Comparison of ENCODE assay signal across 8 cellular contexts in the genomic region with DNA sequence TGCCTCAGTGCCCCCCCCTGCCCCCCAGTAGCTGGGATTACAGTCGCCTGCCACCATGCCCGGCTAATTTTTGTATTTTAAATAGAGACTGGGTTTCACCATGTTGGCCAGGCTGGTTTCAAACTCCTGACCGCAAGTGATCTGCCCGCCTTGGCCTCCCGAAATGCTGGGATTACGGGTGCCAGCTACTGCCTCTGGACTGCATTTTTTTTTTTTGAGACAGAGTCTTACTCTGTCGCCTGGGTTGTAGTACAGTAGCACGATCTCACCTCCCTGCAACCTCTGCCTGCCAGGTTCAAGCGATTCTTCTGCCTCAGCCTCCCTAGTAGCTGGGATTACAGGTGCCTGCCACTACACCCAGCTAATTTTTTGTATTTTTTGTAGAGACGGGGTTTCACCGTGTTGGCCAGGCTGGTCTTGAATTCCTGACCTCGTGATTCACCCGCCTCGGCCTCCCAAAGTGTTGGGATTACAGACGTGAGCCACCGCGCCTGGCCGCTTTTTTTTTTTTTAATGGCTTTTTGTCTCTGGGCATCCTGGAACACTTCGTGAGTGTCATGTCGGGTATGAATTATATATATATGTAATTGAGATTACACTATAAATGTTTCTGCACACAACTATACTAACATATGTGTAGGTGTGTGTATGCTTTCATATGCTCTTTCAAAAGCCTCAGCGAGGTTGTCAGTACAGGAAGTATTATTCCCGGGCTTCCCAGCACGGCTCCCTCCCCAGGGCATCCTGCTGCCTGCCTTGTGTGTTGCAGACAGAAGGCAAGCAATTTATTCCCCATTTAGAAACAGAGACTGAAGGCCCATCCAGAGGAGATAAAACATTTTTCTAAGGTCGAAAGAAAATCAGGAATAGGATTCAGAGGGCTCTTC. TPM values are rescaled to one million over a fixed set of nuclear protein-coding genes. Genes with fewer than 3 reads are reported as not detected.
DNase-seq lines count a peak whose midpoint lies in the region; ATAC-seq, FAIRE-seq and TF ChIP-seq lines count a peak whose summit lies in the region.
"Not testable (repeated sequence)": the region's sequence is repeated elsewhere in the genome, so short reads cannot be mapped to it uniquely, and the experiment has no call there.

No MANE protein-coding gene starts in this region.

- H2BK12ac ChIP-seq in H1 (ENCODE audit: low read depth, low read length), result not testable (repeated sequence)

- H3K18ac ChIP-seq in H1 (ENCODE audit: extremely low read depth, low read length), result peak overlapping the region; percentile 7; the same call in 1 of the 2 replicates

- not testable (repeated sequence) for TF ChIP-seq EP300 in H1 (IDR thresholded peaks at IDR 0.05; ENCODE audit: borderline replicate concordance in 1 of 2, low read depth in 2 of 2, low read length in 2 of 2)

- not testable (repeated sequence) for H4K8ac ChIP-seq in H1 (ENCODE audit: extremely low read depth, insufficient read depth, low read length)

- not testable (repeated sequence) for H3K9me2 ChIP-seq in hepatocyte (replicated peaks; ENCODE audit: insufficient read depth)

- not testable (repeated sequence) for H4K20me1 ChIP-seq in H1 (replicated peaks in 1 of 2; ENCODE audit: control insufficient read depth in 1 of 2, insufficient read depth in 2 of 2, low read length in 2 of 2); neural progenitor cell (ENCODE audit: low read depth)
- peaks cover 14% of the 10 kb centered on the region for H4K20me1 ChIP-seq in hepatocyte (ENCODE audit: insufficient read depth, poor library complexity, severe bottlenecking)

- not testable (repeated sequence) for H3K9me3 Mint-ChIP-seq in activated naive CD8-positive, alpha-beta T cell treated with anti-CD3 and anti-CD28 coated beads, Interleukin-2, amount 50 U/mL, for 24 hours; neural progenitor cell

- not testable (repeated sequence) for H2AFZ ChIP-seq in H1 (ENCODE audit: low read length); hepatocyte; neural progenitor cell (replicated peaks)

- not testable (repeated sequence) for H3K56ac ChIP-seq in H1 (replicated peaks; ENCODE audit: insufficient read length, low read depth, low read length)

- TF ChIP-seq POLR2A in H1 (IDR thresholded peaks at IDR 0.05; ENCODE audit: control extremely low read depth in 1 of 2, low read depth in 2 of 2, low read length in 2 of 2); vagina (IDR thresholded peaks at IDR 0.05): not testable (repeated sequence)

- H3K4me3 Mint-ChIP-seq in activated naive CD8-positive, alpha-beta T cell treated with anti-CD3 and anti-CD28 coated beads, Interleukin-2, amount 50 U/mL, for 24 hours; neural progenitor cell: not testable (repeated sequence)

- not testable (repeated sequence) for H3K4ac ChIP-seq in H1 (replicated peaks; ENCODE audit: insufficient read length, low read depth, low read length)

- H3K79me2 ChIP-seq in H1 (ENCODE audit: control insufficient read depth in 1 of 2, insufficient read depth in 2 of 2, low read length in 2 of 2) (peaks cover 38 to 86% of the 10 kb centered on the region in 2 experiments), hepatocyte (peaks cover 90% of the 10 kb centered on the region), neural progenitor cell (ENCODE audit: low read depth) (peaks cover 83% of the 10 kb centered on the region)

- peak overlapping the region; percentile 97 for H4K5ac ChIP-seq in H1 (ENCODE audit: insufficient read length, low read depth, low read length)

- peaks cover 74% of the 10 kb centered on the region for H3K4me1 Mint-ChIP-seq in activated naive CD8-positive, alpha-beta T cell treated with anti-CD3 and anti-CD28 coated beads, Interleukin-2, amount 50 U/mL, for 24 hours
- peaks cover 46% of the 10 kb centered on the region for H3K4me1 Mint-ChIP-seq in neural progenitor cell

- H3K27ac ChIP-seq in SJSA1, neural progenitor cell: not testable (repeated sequence)
- H3K27ac ChIP-seq in H1 (ENCODE audit: low read depth, low read length) (peak overlapping the region; percentile 71; the same call in 1 of the 2 replicates), hepatocyte (peak overlapping the region; percentile 10), vagina (peak overlapping the region; percentile 4)

- peak overlapping the region; percentile 45 for H4K91ac ChIP-seq in H1 (replicated peaks; ENCODE audit: insufficient read length, low read length)

- H3K4me3 ChIP-seq in SJSA1, hepatocyte, vagina: not testable (repeated sequence)
- H3K4me3 ChIP-seq in H1 (ENCODE audit: extremely low read depth in 1 of 4, insufficient read depth in 2 of 4, low read depth in 3 of 4, low read length in 4 of 4), result peak overlapping the region in 1 of 4 experiments; percentile 25; a peak in 2 of 8 replicates
- H3K4me3 ChIP-seq in neural progenitor cell, result peak overlapping the region; percentile 7

- not testable (repeated sequence) for H2BK120ac ChIP-seq in H1 (replicated peaks; ENCODE audit: low read depth, low read length)

- H3K9ac ChIP-seq in H1 (replicated peaks in 1 of 4; ENCODE audit: extremely low read depth in 1 of 4, low read depth in 3 of 4, low read length in 3 of 4); neural progenitor cell: not testable (repeated sequence)

- peak; percentile 58 for DNase-seq in Daoy (ENCODE audit: low read depth)
- peak; percentile 65 for DNase-seq in NCI-H146 (lab: John Stamatoyannopoulos, UW)
- DNase-seq in SJSA1 (ENCODE audit: low read depth in 1 of 2, low spot score in 2 of 2), result peak; percentile 31 to 53
- not testable (repeated sequence) for DNase-seq in activated naive CD8-positive, alpha-beta T cell treated with anti-CD3 and anti-CD28 coated beads, Interleukin-2, amount 50 U/mL, for 24 hours; H1 (ENCODE audit: low read depth in 1 of 2, low spot score in 2 of 2); hepatocyte (ENCODE audit: low spot score); vagina (ENCODE audit: extremely low spot score in 2 of 2)
- peak; percentile 61 for DNase-seq in neural progenitor cell (ENCODE audit: low spot score)

- not testable (repeated sequence) for H2BK15ac ChIP-seq in H1 (ENCODE audit: low read length)

- not testable (repeated sequence) for H2BK20ac ChIP-seq in H1 (ENCODE audit: low read length)

- H3K79me1 ChIP-seq in H1 (ENCODE audit: low read depth, low read length), result peaks cover 10% of the 10 kb centered on the region; the same call in 1 of the 2 replicates

- not testable (repeated sequence) for TF ChIP-seq CTCF in H1 (IDR thresholded peaks at IDR 0.05; ENCODE audit: control extremely low read depth in 1 of 3, insufficient read depth in 1 of 3, low read depth in 1 of 3, low read length in 3 of 3); hepatocyte (IDR thresholded peaks at IDR 0.05; ENCODE audit: poor library complexity); neural progenitor cell (IDR thresholded peaks at IDR 0.05); vagina (IDR thresholded peaks at IDR 0.05)

- 44% methylated on average over 24 of the region's 24 CpGs; no CpG with 5 or more reads in 1 of the 2 experiments for WGBS in H1 (ENCODE audit: extremely low coverage in 1 of 2, insufficient coverage in 1 of 2, insufficient read length in 1 of 2, insufficient replicate concordance in 2 of 2, low coverage in 1 of 2, low lambda C conversion rate in 2 of 2, missing lambda C conversion rate in 1 of 2), 2 experiments
- WGBS in hepatocyte (ENCODE audit: low lambda C conversion rate, missing lambda C conversion rate), result 51% methylated on average over 24 of the region's 24 CpGs

- TF ChIP-seq RAD21 in H1 (IDR thresholded peaks at IDR 0.05 in 1 of 2, conservative IDR thresholded peaks at IDR 0.05 in 1 of 2; ENCODE audit: low read depth in 2 of 2, low read length in 2 of 2), result not testable (repeated sequence)

- not testable (repeated sequence) for ATAC-seq in activated naive CD8-positive, alpha-beta T cell treated with anti-CD3 and anti-CD28 coated beads, Interleukin-2, amount 50 U/mL, for 24 hours

- H3K23me2 ChIP-seq in H1 (ENCODE audit: low read depth, low read length), result not testable (repeated sequence)

- not testable (repeated sequence) for H3K27me3 Mint-ChIP-seq in activated naive CD8-positive, alpha-beta T cell treated with anti-CD3 and anti-CD28 coated beads, Interleukin-2, amount 50 U/mL, for 24 hours; neural progenitor cell (ENCODE audit: insufficient read depth, low read depth)

- peak overlapping the region; percentile 32 for H3K27ac Mint-ChIP-seq in activated naive CD8-positive, alpha-beta T cell treated with anti-CD3 and anti-CD28 coated beads, Interleukin-2, amount 50 U/mL, for 24 hours
- peak overlapping the region; percentile 86 for H3K27ac Mint-ChIP-seq in neural progenitor cell

- H3K36me3 Mint-ChIP-seq in activated naive CD8-positive, alpha-beta T cell treated with anti-CD3 and anti-CD28 coated beads, Interleukin-2, amount 50 U/mL, for 24 hours (ENCODE audit: low read depth), result peaks cover 25% of the 10 kb centered on the region
- H3K36me3 Mint-ChIP-seq in neural progenitor cell, result not testable (repeated sequence)

- not testable (repeated sequence) for H3K9me3 ChIP-seq in SJSA1 (replicated peaks); H1 (ENCODE audit: insufficient read depth in 2 of 2, low read depth in 1 of 2, low read length in 1 of 2); hepatocyte (ENCODE audit: low read depth); neural progenitor cell (ENCODE audit: low read depth); vagina

- H3F3A ChIP-seq in neural progenitor cell (ENCODE audit: low read depth), result peaks cover 19% of the 10 kb centered on the region

- POLR2A ChIA-PET in H1 (lab: Charles Lee; ENCODE audit: partially characterized antibody), result interaction anchor here (0.9 to 1.4 kb wide), 3 partner anchors 9 to 14 kb away, joined by 3 to 6 read pairs (median 3); no protein-coding TSS in a partner anchor

- peak overlapping the region; percentile 23; the same call in 1 of the 2 replicates for H2BK5ac ChIP-seq in H1 (ENCODE audit: low read depth, low read length)

- CTCF ChIA-PET in H1 (lab: Charles Lee; ENCODE audit: partially characterized antibody), result interaction anchor here (0.9 to 2.3 kb wide), 4 partner anchors 11 to 88 kb away, joined by 3 to 11 read pairs (median 4); no protein-coding TSS in a partner anchor

- not testable (repeated sequence) for H3K14ac ChIP-seq in H1 (ENCODE audit: insufficient read length)

- H3K4me1 ChIP-seq in SJSA1 (replicated peaks), result peaks cover 13% of the 10 kb centered on the region
- H3K4me1 ChIP-seq in H1 (replicated peaks in 1 of 4; ENCODE audit: control insufficient read depth in 3 of 4, insufficient read depth in 4 of 4, low read length in 3 of 4), result peaks cover 20 to 52% (median 48%) of the 10 kb centered on the region in 4 experiments
- H3K4me1 ChIP-seq in hepatocyte (ENCODE audit: insufficient read depth), result peaks cover 12% of the 10 kb centered on the region
- H3K4me1 ChIP-seq in neural progenitor cell, result peaks cover 32% of the 10 kb centered on the region
- peaks cover 93% of the 10 kb centered on the region for H3K4me1 ChIP-seq in vagina

- intact Hi-C loops in vagina (cut with DNase I), result not testable (repeated sequence)

- H3K23ac ChIP-seq in H1 (ENCODE audit: insufficient read length), result not testable (repeated sequence)

- H3K36me3 ChIP-seq in SJSA1; H1 (ENCODE audit: control insufficient read depth in 2 of 4, insufficient read depth in 4 of 4, low read length in 3 of 4); hepatocyte (replicated peaks; ENCODE audit: insufficient read depth, low read depth); neural progenitor cell; vagina: not testable (repeated sequence)

- not testable (repeated sequence) for H3K27me3 ChIP-seq in SJSA1 (replicated peaks); H1 (replicated peaks in 1 of 4; ENCODE audit: control insufficient read depth in 3 of 4, extremely low read depth in 1 of 4, insufficient read depth in 3 of 4, low read length in 3 of 4); hepatocyte; neural progenitor cell; vagina

- FAIRE-seq in H1 (lab: Jason Lieb, UNC), result not testable (repeated sequence)

- H3K4me2 ChIP-seq in H1 (ENCODE audit: insufficient read depth in 1 of 2, low read depth in 2 of 2, low read length in 2 of 2) (peak overlapping the region; percentile 37 to 51), hepatocyte (peak overlapping the region; percentile 23), neural progenitor cell (peak overlapping the region; percentile 64)

- H2AK5ac ChIP-seq in H1 (ENCODE audit: low read depth, low read length), result not testable (repeated sequence)

RNA-seq across cellular contexts. Expression of gene HK1, which starts 47.6 kb away (rescaled TPM):
- total RNA-seq in Daoy (2014; rRNA removed; shearing (Covaris generic)), result 20.8 and 28.9 TPM in 2 replicates
- total RNA-seq in SJSA1 (2014; rRNA removed; shearing (Covaris generic)), result 50.0 and 53.1 TPM in 2 replicates
- 237 and 247 TPM in 2 replicates for total RNA-seq in H1 (2021; fragmentation: NEBNext Ultra II Directional; extraction: Animal tissue kit (Norgen Biotek cat#: 25700))
- polyA plus RNA-seq in H1 (2011; rRNA removed), result 55.8 and 91.2 TPM in 2 replicates
- polyA plus RNA-seq in H1 (2011; cell fraction: cytosol; rRNA removed), result 99.9 TPM
- polyA plus RNA-seq in H1 (2011; cell fraction: nucleus; rRNA removed), result 110 TPM
- 178 to 213 TPM (median 203 TPM) in 4 replicates for polyA plus RNA-seq in H1 (2012, experiment 1 of 2)
- 65.2 TPM for polyA plus RNA-seq in H1 (2012, experiment 2 of 2)
- polyA plus RNA-seq in H1 (2013, experiment 1 of 2), result 115 TPM
- 110 TPM for polyA plus RNA-seq in H1 (2013, experiment 2 of 2)
- polyA minus RNA-seq in H1 (2011; rRNA and poly(A)+ RNA removed), result 135 and 144 TPM in 2 replicates
- 76.1 TPM for polyA minus RNA-seq in H1 (2011; cell fraction: cytosol; rRNA and poly(A)+ RNA removed)
- 44.9 TPM for polyA minus RNA-seq in H1 (2011; cell fraction: nucleus; rRNA and poly(A)+ RNA removed)
- total RNA-seq in hepatocyte, result 24.3 and 31.1 TPM in 2 replicates
- 42.5 and 55.4 TPM in 2 replicates for polyA plus RNA-seq in hepatocyte
- total RNA-seq in neural progenitor cell (ENCODE audit: low replicate concordance), result 30.1 and 45.8 TPM in 2 replicates
- 106 TPM for total RNA-seq in vagina
